1 cellular context compared by ENCODE assay signal in genomic region chr11:128711136-128711535, GRCh38.
TF ChIP-seq lines count a peak whose summit lies in the region.

No MANE protein-coding gene starts in this region.

TF ChIP-seq in SK-N-SH, 30 proteins besides CTCF, POLR2A, EP300 and RAD21 (continued from another document):
- no peak for TF ChIP-seq IRF3 (IDR thresholded peaks at IDR 0.05; ENCODE audit: low read depth, low read length)
- no peak for TF ChIP-seq YY1 (IDR thresholded peaks at IDR 0.05; ENCODE audit: low read depth)
- TF ChIP-seq ELF1 (IDR thresholded peaks at IDR 0.05) = no peak
- TF ChIP-seq MXI1 (IDR thresholded peaks at IDR 0.05; ENCODE audit: low read depth, low read length) = no peak
